ENCODE assay signal across 8 cellular contexts in genomic region chr9:127450831-127451680, GRCh38. TPM values are rescaled to one million over a fixed set of nuclear protein-coding genes. Genes with fewer than 3 reads are reported as not detected.
DNase-seq lines count a peak whose midpoint lies in the region; ATAC-seq and TF ChIP-seq lines count a peak whose summit lies in the region.

TSS of gene LRSAM1 (plus strand) at chr9:127451510. CDS start at chr9:127454528, 3,018 bp downstream.
TSS of gene RPL12 (minus strand) at chr9:127451406. CDS start at chr9:127451317, 89 bp downstream.

- peaks cover 18% of the 10 kb centered on the region for H3K79me1 ChIP-seq in trophoblast cell (ENCODE audit: low read length)

- no CpG with 5 or more reads among the region's 73 CpGs for WGBS in trophoblast cell (ENCODE audit: extremely low coverage, insufficient coverage, insufficient read length)
- 1% methylated on average over 39 to 72 of the region's 73 CpGs for WGBS in tibial nerve, 2 donors

- H4K8ac ChIP-seq in trophoblast cell (ENCODE audit: low read depth, low read length), result peak within 1 kb of the TSS; percentile 88

- H2AK5ac ChIP-seq in trophoblast cell (ENCODE audit: low read length), result peak within 1 kb of the TSS; percentile 88

- H3K27ac ChIP-seq in cardiac muscle cell (peak within 1 kb of the TSS; percentile 80), trophoblast cell (ENCODE audit: low read depth, low read length) (peak within 1 kb of the TSS; percentile 81), tibial nerve (peak within 1 kb of the TSS; percentile 80 to 98 (median 92))

- peak; percentile 68 to 100 for TF ChIP-seq EP300 in tibial nerve (IDR thresholded peaks at IDR 0.05)

- H3K14ac ChIP-seq in trophoblast cell (ENCODE audit: low read length), result peak within 1 kb of the TSS; percentile 91

- H3K27me3 ChIP-seq in adipocyte (replicated peaks; ENCODE audit: control insufficient read depth, insufficient read depth, low read length), result no peaks in the 10 kb centered on the region
- H3K27me3 ChIP-seq in cardiac muscle cell, result no peaks in the 10 kb centered on the region
- no peaks in the 10 kb centered on the region for H3K27me3 ChIP-seq in trophoblast cell (ENCODE audit: insufficient read depth, low read length)
- H3K27me3 ChIP-seq in tibial nerve, result no peaks in the 10 kb centered on the region

- H3K9ac ChIP-seq in adipocyte (ENCODE audit: low read length) (peak within 1 kb of the TSS; percentile 96), trophoblast cell (ENCODE audit: low read length) (peak within 1 kb of the TSS; percentile 97)

- peaks cover 52% of the 10 kb centered on the region for H3K36me3 ChIP-seq in adipocyte (ENCODE audit: control insufficient read depth, insufficient read depth, low read length, severe bottlenecking)
- H3K36me3 ChIP-seq in cardiac muscle cell, result peaks cover 32% of the 10 kb centered on the region
- H3K36me3 ChIP-seq in trophoblast cell (ENCODE audit: control insufficient read depth in 1 of 2, insufficient read depth in 2 of 2, low read length in 2 of 2), result peaks cover 36 to 48% of the 10 kb centered on the region in 2 experiments
- H3K36me3 ChIP-seq in tibial nerve, result peaks cover 0 to 59% (median 18%) of the 10 kb centered on the region in 3 donors

- peak within 1 kb of the TSS; percentile 21 for H2AFZ ChIP-seq in trophoblast cell (ENCODE audit: insufficient read depth, low read length, poor library complexity)

- H3K18ac ChIP-seq in trophoblast cell (ENCODE audit: low read length), result peak within 1 kb of the TSS; percentile 96

- peak within 1 kb of the TSS; percentile 14 for H3K23ac ChIP-seq in trophoblast cell (ENCODE audit: low read length)

- H3K4me1 ChIP-seq in adipocyte (ENCODE audit: control insufficient read depth, insufficient read depth, low read length) (peaks cover 31% of the 10 kb centered on the region), cardiac muscle cell (ENCODE audit: low read depth) (peaks cover 22% of the 10 kb centered on the region), trophoblast cell (ENCODE audit: control insufficient read depth in 1 of 2, insufficient read depth in 2 of 2, low read length in 2 of 2) (peaks cover 11 to 20% of the 10 kb centered on the region in 2 experiments), tibial nerve (peaks cover 0 to 46% (median 19%) of the 10 kb centered on the region in 4 donors)

- ATAC-seq in HG02798 (IDR thresholded peaks at IDR 0.05; ENCODE audit: poor library complexity, unreplicated experiment), result peak; percentile 74

- H2BK120ac ChIP-seq in trophoblast cell (ENCODE audit: insufficient read depth, low read length, poor library complexity), result peak within 1 kb of the TSS; percentile 84

- TF ChIP-seq CTCF in GM12875 (IDR thresholded peaks at IDR 0.05; ENCODE audit: borderline replicate concordance, insufficient read depth, low read depth, low read length) (no peak), cardiac muscle cell (IDR thresholded peaks at IDR 0.05; ENCODE audit: low read depth, low read length) (no peak), tibial nerve (IDR thresholded peaks at IDR 0.05) (peak in 2 of 5 experiments; percentile 26 to 44)

- H2BK5ac ChIP-seq in trophoblast cell (ENCODE audit: low read depth, low read length, poor library complexity), result peak within 1 kb of the TSS; percentile 89

- H2BK12ac ChIP-seq in trophoblast cell (ENCODE audit: low read length), result peak within 1 kb of the TSS; percentile 10

- H4K12ac ChIP-seq in trophoblast cell (ENCODE audit: low read depth, low read length), result peak within 1 kb of the TSS; percentile 88

- peak within 1 kb of the TSS; percentile 100 for H3K4ac ChIP-seq in trophoblast cell (ENCODE audit: low read depth, low read length)

- H3K4me3 ChIP-seq in GM12875 (ENCODE audit: low read depth, low read length) (peak within 1 kb of the TSS; percentile 95), adipocyte (ENCODE audit: low read length) (peak within 1 kb of the TSS; percentile 85), cardiac muscle cell (peak within 1 kb of the TSS; percentile 97), trophoblast cell (ENCODE audit: low read depth, low read length) (peak within 1 kb of the TSS; percentile 92), tibial nerve (peak within 1 kb of the TSS; percentile 68 to 95 (median 86))

- peaks cover 23% of the 10 kb centered on the region for H3K79me2 ChIP-seq in trophoblast cell (ENCODE audit: control insufficient read depth, insufficient read depth, low read length, poor library complexity)

- peak within 1 kb of the TSS; percentile 94 for H3K4me2 ChIP-seq in trophoblast cell (ENCODE audit: low read length)

- H4K91ac ChIP-seq in trophoblast cell (ENCODE audit: low read depth, low read length), result peak within 1 kb of the TSS; percentile 93

- peak; percentile 54 for DNase-seq in NCI-H1436 treated with DMSO at 0.1 percent for 48 hours (lab: John Stamatoyannopoulos, UW)
- peak; percentile 98 for DNase-seq in T follicular helper cell (ENCODE audit: low read depth)
- DNase-seq in adipocyte (ENCODE audit: low read depth), result peak; percentile 98
- peak; percentile 96 to 98 for DNase-seq in cardiac muscle cell (ENCODE audit: low read depth in 1 of 2, low spot score in 1 of 2)
- peak; percentile 95 to 99 for DNase-seq in trophoblast cell
- peak; percentile 96 to 99 for DNase-seq in tibial nerve (ENCODE audit: low spot score in 2 of 2)

- peak; percentile 99 to 100 for TF ChIP-seq POLR2A in tibial nerve (IDR thresholded peaks at IDR 0.05)

- no peaks in the 10 kb centered on the region for H3K9me3 ChIP-seq in adipocyte (ENCODE audit: control insufficient read depth, low read length)
- no peaks in the 10 kb centered on the region for H3K9me3 ChIP-seq in cardiac muscle cell (ENCODE audit: low read depth)
- H3K9me3 ChIP-seq in trophoblast cell (ENCODE audit: insufficient read depth, low read depth, low read length), result no peaks in the 10 kb centered on the region
- H3K9me3 ChIP-seq in tibial nerve, result no peaks in the 10 kb centered on the region

RNA-seq across cellular contexts. Expression of gene LRSAM1, which starts in this region (rescaled TPM):
- 32.6 and 39.4 TPM in 2 replicates for total RNA-seq in cardiac muscle cell
- polyA plus RNA-seq in cardiac muscle cell, result 37.1 and 39.7 TPM in 2 replicates
- 11.0 and 12.1 TPM in 2 replicates for polyA plus RNA-seq in trophoblast cell (2013)
- 10 to 100 TPM; 18.8 to 44.1 (median 28.3) TPM for total RNA-seq in tibial nerve

RNA-seq across cellular contexts. Expression of gene RPL12, which starts in this region (rescaled TPM):
- total RNA-seq in cardiac muscle cell (1,318 and 1,367 TPM in 2 replicates), tibial nerve (1,000 to 10,000 TPM; 2,005 to 2,223 (median 2,119) TPM)
- 335 and 434 TPM in 2 replicates for polyA plus RNA-seq in cardiac muscle cell
- 2,008 and 2,121 TPM in 2 replicates for polyA plus RNA-seq in trophoblast cell (2013)

Comparison
In these comparisons a context has a peak if more than half of its experiments do, and no peak if none do; other contexts are left out.
1. Peak in every context shown above with its lines: DNase-seq, ATAC-seq, H3K4me3 ChIP-seq and H3K27ac ChIP-seq.